ENCODE assay signal across 8 cellular contexts in genomic region chr15:60520825-60521368, GRCh38. TPM values are rescaled to one million over a fixed set of nuclear protein-coding genes. Genes with fewer than 3 reads are reported as not detected.
A peak's percentile ranks its signal among the peaks of the same experiment; 100 is the strongest.
DNase-seq lines count a peak whose midpoint lies in the region; TF ChIP-seq lines count a peak whose summit lies in the region.

No MANE protein-coding gene starts in this region.

- intact Hi-C loops in prostate gland (cut with DNase I): no loop called here
- intact Hi-C loops in vagina (cut with DNase I): no loop called here

- H3K27me3 ChIP-seq in SJCRH30: no peaks in the 10 kb centered on the region
- H3K27me3 ChIP-seq in prostate gland (replicated peaks; ENCODE audit: insufficient read depth): no peaks in the 10 kb centered on the region
- H3K27me3 ChIP-seq in vagina: no peaks in the 10 kb centered on the region

- H3K27ac ChIP-seq in SJCRH30 (no peak overlapping the region), prostate gland (no peak overlapping the region), vagina (no peak overlapping the region)

- H3K4me3 ChIP-seq in SJCRH30 (no peak overlapping the region), prostate gland (no peak overlapping the region), vagina (no peak overlapping the region)

- peaks cover 4% of the 10 kb centered on the region; the same call in 1 of the 2 replicates for H3K36me3 ChIP-seq in SJCRH30
- no peaks in the 10 kb centered on the region for H3K36me3 ChIP-seq in prostate gland
- H3K36me3 ChIP-seq in vagina: no peaks in the 10 kb centered on the region

- in situ Hi-C loops in GM13977 (cut with MboI; ENCODE audit: low pct_unique_long_range_greater_than_20kb, low sequenced_read_pairs, unreplicated experiment): no loop called here

- TF ChIP-seq CTCF in GM13977 (IDR thresholded peaks at IDR 0.05; ENCODE audit: extremely low read depth, insufficient read depth, missing control alignments) (peak; percentile 89), prostate gland (IDR thresholded peaks at IDR 0.05) (peak; percentile 67 to 82 (median 79)), vagina (IDR thresholded peaks at IDR 0.05) (peak; percentile 53 to 65 (median 55))

- WGBS in prostate gland: 73% methylated on average over 8 of the region's 8 CpGs

- peaks cover 9% of the 10 kb centered on the region for H3K4me1 ChIP-seq in SJCRH30
- H3K4me1 ChIP-seq in prostate gland (replicated peaks): no peaks in the 10 kb centered on the region
- H3K4me1 ChIP-seq in vagina: peaks cover 36% of the 10 kb centered on the region

- H3K9me3 ChIP-seq in SJCRH30 (replicated peaks): no peaks in the 10 kb centered on the region
- no peaks in the 10 kb centered on the region for H3K9me3 ChIP-seq in prostate gland
- no peaks in the 10 kb centered on the region for H3K9me3 ChIP-seq in vagina

- TF ChIP-seq POLR2A in prostate gland (IDR thresholded peaks at IDR 0.05): no peak
- TF ChIP-seq POLR2A in vagina (IDR thresholded peaks at IDR 0.05): no peak

- DNase-seq in A172 (ENCODE audit: low spot score): peak; percentile 49
- DNase-seq in GM13977 (ENCODE audit: low spot score): peak; percentile 50
- DNase-seq in KG1 (lab: John Stamatoyannopoulos, UW): peak; percentile 43
- peak; percentile 65 to 78 for DNase-seq in SJCRH30
- peak; percentile 91 for DNase-seq in activated effector memory CD4-positive, alpha-beta T cell treated with anti-CD3 and anti-CD28 coated beads, Interleukin-2, amount 50 U/mL, for 16 hours
- DNase-seq in germinal center (ENCODE audit: low spot score): peak; percentile 57
- DNase-seq in prostate gland (ENCODE audit: low spot score): peak; percentile 61
- DNase-seq in vagina (ENCODE audit: extremely low spot score in 2 of 2): no peak

RNA-seq across cellular contexts. Expression of gene ICE2, which starts 42.0 kb away (rescaled TPM):
- total RNA-seq in A172 (2014; rRNA removed; shearing (Covaris generic)): 29.2 and 31.9 TPM in 2 replicates
- 37.4 and 42.4 TPM in 2 replicates for total RNA-seq in SJCRH30 (2014; rRNA removed; shearing (Covaris generic))
- total RNA-seq in prostate gland (10 to 100 TPM; 33.0 to 34.5 TPM), vagina (25.0 TPM)

Comparison
In these comparisons a context has a peak if more than half of its experiments do, and no peak if none do; other contexts are left out.
1. DNase-seq: peak in A172 (single experiment), GM13977 (single experiment), KG1 (single experiment), SJCRH30 (2 of 2), activated effector memory CD4-positive, alpha-beta T cell treated with anti-CD3 and anti-CD28 coated beads, Interleukin-2, amount 50 U/mL, for 16 hours (single experiment), germinal center (single experiment) and prostate gland (single experiment); none in vagina (0 of 2).
2. Peak in every context shown above with its lines, with median percentiles within 50 percentile points of each other: CTCF ChIP-seq.